19 cellular contexts compared by ENCODE assay signal in genomic region chr17:44167181-44167861, GRCh38. TPM values are rescaled to one million over a fixed set of nuclear protein-coding genes. Genes with fewer than 3 reads are reported as not detected.
DNase-seq lines count a peak whose midpoint lies in the region; TF ChIP-seq lines count a peak whose summit lies in the region.
"Had no signal": no experiment of that assay in that cellular context is flagged by ENCODE, and none has a peak within 500 bp of the region (broad histone marks: within the 10 kb centered on the region; RNA-seq: fewer than 3 reads in every experiment).

No MANE protein-coding gene starts in this region.

- no peaks in the 10 kb centered on the region for H3K27me3 ChIP-seq in neuronal stem cell (ENCODE audit: control insufficient read depth in 3 of 3, insufficient read depth in 3 of 3, low read depth in 1 of 3, low read length in 3 of 3)
- H3K27me3 ChIP-seq: dorsolateral prefrontal cortex, stomach had no signal

- no peak for TF ChIP-seq CTCF in VCaP (conservative IDR thresholded peaks at IDR 0.05)

- H3K79me1 ChIP-seq in neuronal stem cell (ENCODE audit: low read depth, low read length), result no peaks in the 10 kb centered on the region

- no peak overlapping the region for H2AK5ac ChIP-seq in neuronal stem cell (ENCODE audit: low read depth, low read length)

- no peak overlapping the region for H3K4ac ChIP-seq in neuronal stem cell (ENCODE audit: low read length)

- no peak overlapping the region for H4K8ac ChIP-seq in neuronal stem cell (ENCODE audit: low read depth, low read length)

- H2BK15ac ChIP-seq in neuronal stem cell (ENCODE audit: low read length), result no peak overlapping the region

- H2AFZ ChIP-seq in neuronal stem cell (ENCODE audit: low read length), result no peak overlapping the region

- H2BK120ac ChIP-seq in neuronal stem cell (ENCODE audit: low read depth, low read length), result no peak overlapping the region

- H4K91ac ChIP-seq in neuronal stem cell (ENCODE audit: low read depth, low read length, poor library complexity), result no peak overlapping the region

- no peak overlapping the region for H3K18ac ChIP-seq in neuronal stem cell (ENCODE audit: low read length)

- no peak overlapping the region for H2BK12ac ChIP-seq in neuronal stem cell (ENCODE audit: low read length)

- H3K27ac ChIP-seq in VCaP (peak overlapping the region; percentile 66), neuronal stem cell (replicated peaks; ENCODE audit: low read length) (no peak overlapping the region)
- H3K27ac ChIP-seq: foreskin keratinocyte, lower lobe of right lung, neutrophil had no signal

- H3K4me3 ChIP-seq in neuronal stem cell (ENCODE audit: low read length in 2 of 2), result no peak overlapping the region
- H3K4me3 ChIP-seq: dorsolateral prefrontal cortex, lower lobe of right lung, stomach had no signal

- no peaks in the 10 kb centered on the region for H3K9me3 ChIP-seq in neuronal stem cell (replicated peaks in 1 of 2; ENCODE audit: control insufficient read depth in 2 of 2, insufficient read depth in 1 of 2, low read depth in 1 of 2, low read length in 2 of 2)
- H3K9me3 ChIP-seq: lower lobe of right lung, neutrophil, stomach had no signal

- no peak overlapping the region for H3K9ac ChIP-seq in neuronal stem cell (ENCODE audit: low read depth, low read length, poor library complexity)

- peaks cover 2 to 4% of the 10 kb centered on the region in 2 donors for H3K36me3 ChIP-seq in neuronal stem cell (replicated peaks in 1 of 2; ENCODE audit: control insufficient read depth in 2 of 2, insufficient read depth in 2 of 2, low read length in 2 of 2)
- H3K36me3 ChIP-seq: lower lobe of right lung, neutrophil, stomach had no signal

- H3K14ac ChIP-seq in neuronal stem cell (ENCODE audit: low read length), result no peak overlapping the region

- DNase-seq in NCI-H1092 treated with DMSO at 0.1 percent for 48 hours (lab: John Stamatoyannopoulos, UW), result peak; percentile 79
- DNase-seq in neuronal stem cell (ENCODE audit: low spot score), result no peak
- no peak for DNase-seq in activated CD8-positive, alpha-beta memory T cell treated with anti-CD3 and anti-CD28 coated beads, Interleukin-2, amount 50 U/mL, for 4 hours
- no peak for DNase-seq in NCI-H748 (lab: John Stamatoyannopoulos, UW; ENCODE audit: unreplicated experiment)
- DNase-seq: activated naive CD4-positive, alpha-beta T cell treated with anti-CD3 and anti-CD28 coated beads for 36 hours; DND-41; dorsolateral prefrontal cortex; foreskin keratinocyte; GOT3; immature natural killer cell; KG1; lower lobe of right lung; NCI-H1930; NCI-H345; NK-92 treated with Interleukin-12 subunit alpha and Interleukin-12 subunit beta, amount 100 ng/mL, for 24 hours; stimulated activated CD4-positive, alpha-beta T cell treated with anti-CD3 and anti-CD28 coated beads, Interleukin-4, amount 100 ng/mL, for 24 hours; stomach had no signal

- no CpG with 5 or more reads among the region's 7 CpGs for WGBS in neuronal stem cell (ENCODE audit: extremely low coverage in 2 of 2, insufficient read length in 2 of 2, insufficient replicate concordance in 1 of 2), 2 donors

- no peak overlapping the region for H3K4me2 ChIP-seq in neuronal stem cell (ENCODE audit: insufficient read depth, low read length, poor library complexity, severe bottlenecking)

- H3K4me1 ChIP-seq in neuronal stem cell (ENCODE audit: control insufficient read depth in 2 of 2, insufficient read depth in 1 of 2, low read depth in 1 of 2, low read length in 2 of 2), result peaks cover 9 to 13% of the 10 kb centered on the region in 2 donors
- H3K4me1 ChIP-seq: foreskin keratinocyte had no signal

- no peak overlapping the region for H2BK5ac ChIP-seq in neuronal stem cell (ENCODE audit: low read length)

- H3K23ac ChIP-seq in neuronal stem cell (ENCODE audit: low read depth, low read length, poor library complexity), result peak overlapping the region; percentile 8

RNA-seq across cellular contexts. Expression of gene ASB16, which starts 3.2 kb away (rescaled TPM):
- 0.13 TPM for polyA plus RNA-seq in neuronal stem cell (2013, experiment 1 of 2)
- 0.07 TPM for polyA plus RNA-seq in neuronal stem cell (2013, experiment 2 of 2)
- polyA plus RNA-seq: foreskin keratinocyte had no signal

RNA-seq across cellular contexts. Expression of gene TMUB2, which starts 19.5 kb away (rescaled TPM):
- 22.0 TPM for polyA plus RNA-seq in neuronal stem cell (2013, experiment 1 of 2)
- 22.0 TPM for polyA plus RNA-seq in neuronal stem cell (2013, experiment 2 of 2)

RNA-seq across cellular contexts. Expression of gene HROB, which starts 25.6 kb away (rescaled TPM):
- polyA plus RNA-seq in neuronal stem cell (2013, experiment 1 of 2), result 7.6 TPM
- polyA plus RNA-seq in neuronal stem cell (2013, experiment 2 of 2), result 7.8 TPM

RNA-seq across cellular contexts. Expression of gene ATXN7L3, which starts 32.4 kb away (rescaled TPM):
- polyA plus RNA-seq in neuronal stem cell (2013, experiment 1 of 2), result 45.0 TPM
- polyA plus RNA-seq in neuronal stem cell (2013, experiment 2 of 2), result 44.5 TPM

RNA-seq across cellular contexts. Expression of gene HDAC5, which starts 43.9 kb away (rescaled TPM):
- 43.3 TPM for polyA plus RNA-seq in neuronal stem cell (2013, experiment 1 of 2)
- polyA plus RNA-seq in neuronal stem cell (2013, experiment 2 of 2), result 44.0 TPM
